Comparison of ENCODE assay signal across 1 cellular context in the genomic region with DNA sequence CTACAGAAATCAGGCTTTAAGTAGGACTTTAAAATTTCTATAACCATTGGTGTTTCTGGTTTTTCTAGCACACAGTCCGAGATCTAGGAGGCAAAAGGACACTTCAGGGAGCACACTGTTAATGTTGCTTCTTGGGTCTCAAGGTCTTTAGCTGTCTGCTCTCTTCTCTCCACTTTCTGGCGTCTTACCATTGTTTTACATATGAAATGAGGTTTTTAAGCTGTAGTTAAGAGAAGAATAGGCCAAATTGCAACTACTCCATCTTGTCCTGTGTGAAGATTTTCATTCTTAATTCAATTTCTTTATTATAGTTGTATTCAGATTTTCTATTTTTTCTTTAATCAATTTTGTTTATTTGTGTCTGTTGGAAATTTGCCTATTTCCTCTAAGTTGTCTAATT.
TF ChIP-seq lines count a peak whose summit lies in the region.

No MANE protein-coding gene starts in this region.

TF ChIP-seq in H1, 55 proteins besides CTCF, POLR2A, EP300 and RAD21 (continued from another document):
- TF ChIP-seq, protein P1, sequence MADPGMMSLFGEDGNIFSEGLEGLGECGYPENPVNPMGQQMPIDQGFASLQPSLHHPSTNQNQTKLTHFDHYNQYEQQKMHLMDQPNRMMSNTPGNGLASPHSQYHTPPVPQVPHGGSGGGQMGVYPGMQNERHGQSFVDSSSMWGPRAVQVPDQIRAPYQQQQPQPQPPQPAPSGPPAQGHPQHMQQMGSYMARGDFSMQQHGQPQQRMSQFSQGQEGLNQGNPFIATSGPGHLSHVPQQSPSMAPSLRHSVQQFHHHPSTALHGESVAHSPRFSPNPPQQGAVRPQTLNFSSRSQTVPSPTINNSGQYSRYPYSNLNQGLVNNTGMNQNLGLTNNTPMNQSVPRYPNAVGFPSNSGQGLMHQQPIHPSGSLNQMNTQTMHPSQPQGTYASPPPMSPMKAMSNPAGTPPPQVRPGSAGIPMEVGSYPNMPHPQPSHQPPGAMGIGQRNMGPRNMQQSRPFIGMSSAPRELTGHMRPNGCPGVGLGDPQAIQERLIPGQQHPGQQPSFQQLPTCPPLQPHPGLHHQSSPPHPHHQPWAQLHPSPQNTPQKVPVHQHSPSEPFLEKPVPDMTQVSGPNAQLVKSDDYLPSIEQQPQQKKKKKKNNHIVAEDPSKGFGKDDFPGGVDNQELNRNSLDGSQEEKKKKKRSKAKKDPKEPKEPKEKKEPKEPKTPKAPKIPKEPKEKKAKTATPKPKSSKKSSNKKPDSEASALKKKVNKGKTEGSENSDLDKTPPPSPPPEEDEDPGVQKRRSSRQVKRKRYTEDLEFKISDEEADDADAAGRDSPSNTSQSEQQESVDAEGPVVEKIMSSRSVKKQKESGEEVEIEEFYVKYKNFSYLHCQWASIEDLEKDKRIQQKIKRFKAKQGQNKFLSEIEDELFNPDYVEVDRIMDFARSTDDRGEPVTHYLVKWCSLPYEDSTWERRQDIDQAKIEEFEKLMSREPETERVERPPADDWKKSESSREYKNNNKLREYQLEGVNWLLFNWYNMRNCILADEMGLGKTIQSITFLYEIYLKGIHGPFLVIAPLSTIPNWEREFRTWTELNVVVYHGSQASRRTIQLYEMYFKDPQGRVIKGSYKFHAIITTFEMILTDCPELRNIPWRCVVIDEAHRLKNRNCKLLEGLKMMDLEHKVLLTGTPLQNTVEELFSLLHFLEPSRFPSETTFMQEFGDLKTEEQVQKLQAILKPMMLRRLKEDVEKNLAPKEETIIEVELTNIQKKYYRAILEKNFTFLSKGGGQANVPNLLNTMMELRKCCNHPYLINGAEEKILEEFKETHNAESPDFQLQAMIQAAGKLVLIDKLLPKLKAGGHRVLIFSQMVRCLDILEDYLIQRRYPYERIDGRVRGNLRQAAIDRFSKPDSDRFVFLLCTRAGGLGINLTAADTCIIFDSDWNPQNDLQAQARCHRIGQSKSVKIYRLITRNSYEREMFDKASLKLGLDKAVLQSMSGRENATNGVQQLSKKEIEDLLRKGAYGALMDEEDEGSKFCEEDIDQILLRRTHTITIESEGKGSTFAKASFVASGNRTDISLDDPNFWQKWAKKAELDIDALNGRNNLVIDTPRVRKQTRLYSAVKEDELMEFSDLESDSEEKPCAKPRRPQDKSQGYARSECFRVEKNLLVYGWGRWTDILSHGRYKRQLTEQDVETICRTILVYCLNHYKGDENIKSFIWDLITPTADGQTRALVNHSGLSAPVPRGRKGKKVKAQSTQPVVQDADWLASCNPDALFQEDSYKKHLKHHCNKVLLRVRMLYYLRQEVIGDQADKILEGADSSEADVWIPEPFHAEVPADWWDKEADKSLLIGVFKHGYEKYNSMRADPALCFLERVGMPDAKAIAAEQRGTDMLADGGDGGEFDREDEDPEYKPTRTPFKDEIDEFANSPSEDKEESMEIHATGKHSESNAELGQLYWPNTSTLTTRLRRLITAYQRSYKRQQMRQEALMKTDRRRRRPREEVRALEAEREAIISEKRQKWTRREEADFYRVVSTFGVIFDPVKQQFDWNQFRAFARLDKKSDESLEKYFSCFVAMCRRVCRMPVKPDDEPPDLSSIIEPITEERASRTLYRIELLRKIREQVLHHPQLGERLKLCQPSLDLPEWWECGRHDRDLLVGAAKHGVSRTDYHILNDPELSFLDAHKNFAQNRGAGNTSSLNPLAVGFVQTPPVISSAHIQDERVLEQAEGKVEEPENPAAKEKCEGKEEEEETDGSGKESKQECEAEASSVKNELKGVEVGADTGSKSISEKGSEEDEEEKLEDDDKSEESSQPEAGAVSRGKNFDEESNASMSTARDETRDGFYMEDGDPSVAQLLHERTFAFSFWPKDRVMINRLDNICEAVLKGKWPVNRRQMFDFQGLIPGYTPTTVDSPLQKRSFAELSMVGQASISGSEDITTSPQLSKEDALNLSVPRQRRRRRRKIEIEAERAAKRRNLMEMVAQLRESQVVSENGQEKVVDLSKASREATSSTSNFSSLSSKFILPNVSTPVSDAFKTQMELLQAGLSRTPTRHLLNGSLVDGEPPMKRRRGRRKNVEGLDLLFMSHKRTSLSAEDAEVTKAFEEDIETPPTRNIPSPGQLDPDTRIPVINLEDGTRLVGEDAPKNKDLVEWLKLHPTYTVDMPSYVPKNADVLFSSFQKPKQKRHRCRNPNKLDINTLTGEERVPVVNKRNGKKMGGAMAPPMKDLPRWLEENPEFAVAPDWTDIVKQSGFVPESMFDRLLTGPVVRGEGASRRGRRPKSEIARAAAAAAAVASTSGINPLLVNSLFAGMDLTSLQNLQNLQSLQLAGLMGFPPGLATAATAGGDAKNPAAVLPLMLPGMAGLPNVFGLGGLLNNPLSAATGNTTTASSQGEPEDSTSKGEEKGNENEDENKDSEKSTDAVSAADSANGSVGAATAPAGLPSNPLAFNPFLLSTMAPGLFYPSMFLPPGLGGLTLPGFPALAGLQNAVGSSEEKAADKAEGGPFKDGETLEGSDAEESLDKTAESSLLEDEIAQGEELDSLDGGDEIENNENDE (IDR thresholded peaks at IDR 0.05; ENCODE audit: insufficient replicate concordance, low read length), result peak; percentile 85
- TF ChIP-seq BACH1 (IDR thresholded peaks at IDR 0.05; ENCODE audit: low read length) (no peak), NANOG (IDR thresholded peaks at IDR 0.05; ENCODE audit: insufficient read depth, low read depth, low read length, poor library complexity, severe bottlenecking) (peak; percentile 48), KDM5A (IDR thresholded peaks at IDR 0.05; ENCODE audit: low read length) (no peak), HDAC2 (IDR thresholded peaks at IDR 0.05; ENCODE audit: borderline replicate concordance in 1 of 2, low read depth in 2 of 2, low read length in 2 of 2) (no peak), SUZ12 (IDR thresholded peaks at IDR 0.05; ENCODE audit: low read length) (no peak), BCL11A (IDR thresholded peaks at IDR 0.05; ENCODE audit: low read depth in 2 of 2, low read length in 2 of 2) (peak in 1 of 2 experiments; percentile 15), YY1 (IDR thresholded peaks at IDR 0.05; ENCODE audit: low read depth, low read length) (peak; percentile 44; the same call in 1 of the 2 replicates)
- TF ChIP-seq, protein P2, sequence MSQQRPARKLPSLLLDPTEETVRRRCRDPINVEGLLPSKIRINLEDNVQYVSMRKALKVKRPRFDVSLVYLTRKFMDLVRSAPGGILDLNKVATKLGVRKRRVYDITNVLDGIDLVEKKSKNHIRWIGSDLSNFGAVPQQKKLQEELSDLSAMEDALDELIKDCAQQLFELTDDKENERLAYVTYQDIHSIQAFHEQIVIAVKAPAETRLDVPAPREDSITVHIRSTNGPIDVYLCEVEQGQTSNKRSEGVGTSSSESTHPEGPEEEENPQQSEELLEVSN (IDR thresholded peaks at IDR 0.05), result no peak
